Comparison of ENCODE assay signal across 12 cellular contexts in the genomic region with DNA sequence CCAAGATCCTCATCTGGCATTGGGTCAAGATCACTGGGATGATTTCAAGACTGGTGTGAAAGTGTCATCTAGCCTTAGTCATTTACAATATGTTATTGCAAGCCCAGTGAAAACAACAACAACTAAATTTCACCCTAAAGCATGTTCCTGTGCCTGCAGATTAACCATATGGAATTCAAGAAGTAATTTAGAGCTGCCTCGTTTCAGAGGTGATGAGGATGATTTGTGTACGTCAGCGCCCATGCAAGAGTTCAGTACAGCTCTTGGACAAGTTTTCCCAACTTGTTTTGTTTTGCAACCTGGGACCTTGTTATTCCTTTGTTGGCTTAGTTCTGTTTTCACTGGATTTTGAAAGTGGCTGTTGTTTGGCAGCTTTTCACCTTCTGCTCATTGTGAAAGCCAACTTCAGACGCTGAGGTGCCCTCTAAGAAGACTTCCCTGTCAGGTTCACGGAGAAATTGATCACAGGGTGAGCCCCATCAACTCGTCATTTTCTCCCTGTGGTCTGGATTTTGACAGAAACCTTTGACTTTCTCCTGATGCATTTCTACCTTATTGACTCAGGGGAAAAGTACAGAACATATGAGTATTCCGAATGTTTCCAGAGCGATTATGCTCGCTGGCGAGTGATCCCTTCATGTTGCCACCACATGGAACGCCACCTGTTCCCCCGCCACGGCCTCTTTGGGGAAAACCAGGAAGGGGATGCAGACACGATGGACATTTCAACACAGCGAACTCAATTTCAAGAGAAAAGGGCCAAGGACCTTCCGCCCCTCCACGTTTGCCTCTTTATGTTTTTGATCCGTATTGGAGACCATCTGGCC.
A peak's percentile ranks its signal among the peaks of the same experiment; 100 is the strongest.
DNase-seq lines count a peak whose midpoint lies in the region; ATAC-seq and TF ChIP-seq lines count a peak whose summit lies in the region.
"Had no signal": no experiment of that assay in that cellular context is flagged by ENCODE, and none has a peak within 500 bp of the region (broad histone marks: within the 10 kb centered on the region; RNA-seq: fewer than 3 reads in every experiment).

No MANE protein-coding gene starts in this region.

- peak overlapping the region; percentile 21 for H3K4me3 Mint-ChIP-seq in activated CD4-positive, alpha-beta T cell treated with anti-CD3 and anti-CD28 coated beads for 36 hours
- H3K4me3 Mint-ChIP-seq: memory B cell had no signal

- H3K4me1 Mint-ChIP-seq in activated CD4-positive, alpha-beta T cell treated with anti-CD3 and anti-CD28 coated beads for 36 hours, result peaks cover 26% of the 10 kb centered on the region

- H3K27me3 Mint-ChIP-seq in activated CD4-positive, alpha-beta T cell treated with anti-CD3 and anti-CD28 coated beads for 36 hours, result peaks cover 35% of the 10 kb centered on the region

- intact Hi-C loops in activated CD4-positive, alpha-beta T cell treated with anti-CD3 and anti-CD28 coated beads for 36 hours (cut with DNase I, micrococcal nuclease), result loop anchor here in 1 of 2 experiments (1.0 to 5.0 kb wide), 4 partner anchors 108 to 718 kb away; a partner anchor contains a TSS
- intact Hi-C loops in left ventricle myocardium superior (cut with micrococcal nuclease), result no loop called here

- H3K4me1 ChIP-seq in RWPE2 (ENCODE audit: insufficient read depth, poor library complexity, severe bottlenecking), result peaks cover 22% of the 10 kb centered on the region
- H3K4me1 ChIP-seq in smooth muscle cell (ENCODE audit: low read depth), result peaks cover 4% of the 10 kb centered on the region

- H3K27ac Mint-ChIP-seq in activated CD4-positive, alpha-beta T cell treated with anti-CD3 and anti-CD28 coated beads for 36 hours, result peak overlapping the region; percentile 83
- H3K27ac Mint-ChIP-seq: memory B cell had no signal

- POLR2A ChIA-PET in activated CD4-positive, alpha-beta T cell treated with anti-CD3 and anti-CD28 coated beads for 36 hours (lab: Charles Lee), result interaction anchor here (0.6 kb wide), 4 partner anchors 57 to 675 kb away, joined by 3 to 4 read pairs (median 3); no protein-coding TSS in a partner anchor

- peak overlapping the region; percentile 99 for H3K27ac ChIP-seq in RWPE2 (ENCODE audit: poor library complexity, severe bottlenecking)
- peak overlapping the region; percentile 96 for H3K27ac ChIP-seq in smooth muscle cell (ENCODE audit: low read depth)

- WGBS in smooth muscle cell (ENCODE audit: low lambda C conversion rate), result 78% methylated on average over 18 of the region's 18 CpGs

- H3K36me3 ChIP-seq in RWPE2 (ENCODE audit: low read depth) (no peaks in the 10 kb centered on the region), smooth muscle cell (ENCODE audit: low read depth) (no peaks in the 10 kb centered on the region)
- H3K36me3 ChIP-seq: tibial nerve had no signal

- CTCF ChIA-PET in activated CD4-positive, alpha-beta T cell treated with anti-CD3 and anti-CD28 coated beads for 36 hours (lab: Charles Lee), result interaction anchor here (0.6 to 0.8 kb wide), 2 partner anchors 99 to 1389 kb away, joined by 3 read pairs; no protein-coding TSS in a partner anchor

- ATAC-seq in activated CD4-positive, alpha-beta T cell treated with anti-CD3 and anti-CD28 coated beads for 36 hours, result peak; percentile 42
- ATAC-seq in RWPE2 (ENCODE audit: low read depth) (peak; percentile 17; the same call in 2 of the 3 replicates), left ventricle myocardium superior (no peak)

- peak overlapping the region; percentile 75 for H3K9ac ChIP-seq in smooth muscle cell (ENCODE audit: low read depth)

- peaks cover 24% of the 10 kb centered on the region for H3F3A ChIP-seq in smooth muscle cell (ENCODE audit: low read depth)

- no peak overlapping the region for H2AFZ ChIP-seq in smooth muscle cell (ENCODE audit: low read depth)

- peak overlapping the region; percentile 40 for H3K4me2 ChIP-seq in smooth muscle cell

- H3K4me3 ChIP-seq in RWPE2 (ENCODE audit: severe bottlenecking) (no peak overlapping the region), epithelial cell of esophagus (ENCODE audit: low read length) (no peak overlapping the region), smooth muscle cell (no peak overlapping the region)
- H3K4me3 ChIP-seq: tibial nerve had no signal

- H3K9me3 ChIP-seq in RWPE2 (ENCODE audit: severe bottlenecking), result no peaks in the 10 kb centered on the region
- no peaks in the 10 kb centered on the region for H3K9me3 ChIP-seq in smooth muscle cell (replicated peaks; ENCODE audit: low read depth)
- H3K9me3 ChIP-seq: tibial nerve had no signal

- no peak for TF ChIP-seq CTCF in RWPE2 (IDR thresholded peaks at IDR 0.05; ENCODE audit: poor library complexity, severe bottlenecking)
- no peak for TF ChIP-seq CTCF in epithelial cell of esophagus (IDR thresholded peaks at IDR 0.05; ENCODE audit: insufficient read depth, low read depth, low read length, missing control alignments)
- TF ChIP-seq CTCF in smooth muscle cell (IDR thresholded peaks at IDR 0.05; ENCODE audit: borderline replicate concordance, insufficient read depth, poor library complexity, severe bottlenecking), result no peak

- H3K79me2 ChIP-seq in smooth muscle cell (ENCODE audit: low read depth), result no peaks in the 10 kb centered on the region

- H3K9me3 Mint-ChIP-seq in activated CD4-positive, alpha-beta T cell treated with anti-CD3 and anti-CD28 coated beads for 36 hours (ENCODE audit: low read depth), result peaks cover 17% of the 10 kb centered on the region

- peak; percentile 48 for DNase-seq in activated CD4-positive, alpha-beta T cell treated with anti-CD3 and anti-CD28 coated beads for 36 hours
- DNase-seq in activated CD4-positive, alpha-beta T cell treated with anti-CD3 and anti-CD28 coated beads for 1 hour, result no peak
- DNase-seq in RWPE2 (ENCODE audit: low spot score) (no peak), epithelial cell of esophagus (ENCODE audit: low read depth) (peak; percentile 75), smooth muscle cell (lab: John Stamatoyannopoulos, UW; ENCODE audit: unreplicated experiment) (no peak), activated gamma-delta T cell treated with Interleukin-2 at 50 U/mL for 16 hours (no peak), left ventricle myocardium superior (no peak), Ammon's horn (ENCODE audit: low spot score) (no peak)
- DNase-seq: activated effector memory CD4-positive, alpha-beta T cell treated with Interleukin-2 at 50 U/mL for 16 hours; NCI-H526 had no signal

- no peaks in the 10 kb centered on the region for H4K20me1 ChIP-seq in smooth muscle cell (ENCODE audit: low read depth)

- H3K27me3 ChIP-seq in RWPE2 (ENCODE audit: insufficient read depth, poor library complexity, severe bottlenecking) (no peaks in the 10 kb centered on the region), smooth muscle cell (ENCODE audit: low read depth) (no peaks in the 10 kb centered on the region)
- H3K27me3 ChIP-seq: tibial nerve had no signal

- H3K36me3 Mint-ChIP-seq in activated CD4-positive, alpha-beta T cell treated with anti-CD3 and anti-CD28 coated beads for 36 hours (ENCODE audit: low read depth), result no peaks in the 10 kb centered on the region
- H3K36me3 Mint-ChIP-seq: memory B cell had no signal

Comparison
In these comparisons a context has a peak if more than half of its experiments do, and no peak if none do; other contexts are left out.
1. DNase-seq: peak in activated CD4-positive, alpha-beta T cell treated with anti-CD3 and anti-CD28 coated beads for 36 hours (single experiment) and epithelial cell of esophagus (single experiment); none in activated CD4-positive, alpha-beta T cell treated with anti-CD3 and anti-CD28 coated beads for 1 hour (single experiment), RWPE2 (single experiment), smooth muscle cell (single experiment), activated gamma-delta T cell treated with Interleukin-2 at 50 U/mL for 16 hours (single experiment), left ventricle myocardium superior (single experiment) and Ammon's horn (single experiment).